ENCODE assay signal across 11 cellular contexts in the genomic region with DNA sequence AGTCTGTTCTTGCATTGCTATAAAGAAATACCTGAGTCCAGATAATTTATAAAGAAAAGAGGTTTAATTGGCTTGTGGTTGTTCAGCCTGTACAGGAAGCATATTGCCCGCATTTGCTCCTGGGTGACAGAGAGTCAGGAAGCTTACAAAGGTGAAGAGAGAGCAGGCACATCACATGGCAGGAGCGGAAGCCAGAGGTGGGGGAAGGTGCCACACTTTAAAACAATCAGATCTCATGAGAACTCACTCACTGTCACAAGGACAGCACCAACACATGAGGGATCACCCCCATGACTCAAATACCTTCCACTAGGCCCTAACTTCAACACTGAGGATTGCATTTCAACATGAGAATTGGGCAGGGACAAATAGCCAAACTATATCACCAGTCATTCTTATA.
DNase-seq lines count a peak whose midpoint lies in the region; ATAC-seq and TF ChIP-seq lines count a peak whose summit lies in the region.
"Had no signal": no experiment of that assay in that cellular context is flagged by ENCODE, and none has a peak within 500 bp of the region (broad histone marks: within the 10 kb centered on the region; RNA-seq: fewer than 3 reads in every experiment).

No MANE protein-coding gene starts in this region.

- DNase-seq in natural killer cell = no peak
- no peak for DNase-seq in natural killer cell treated with Interleukin-12 subunit alpha and Interleukin-12 subunit beta and Interleukin-15 and Interleukin-18, amount 100 ng/mL, for 72 hours (ENCODE audit: low spot score)
- peak; percentile 22 for DNase-seq in activated T-cell treated with anti-CD3 and anti-CD28 coated beads for 24 hours (ENCODE audit: low read depth)
- DNase-seq in effector CD8-positive, alpha-beta T cell (lab: John Stamatoyannopoulos, UW) = peak; percentile 6
- DNase-seq in mammary epithelial cell = no peak
- no peak for DNase-seq in 8988T
- DNase-seq: esophagus squamous epithelium, hypothalamus, PC-3 had no signal

- no peak overlapping the region for H2AFZ ChIP-seq in mammary epithelial cell (ENCODE audit: low read depth, low read length)

- intact Hi-C loops in natural killer cell (cut with micrococcal nuclease) = no loop called here
- intact Hi-C loops in mammary epithelial cell (cut with micrococcal nuclease) = no loop called here

- H3K27me3 Mint-ChIP-seq in natural killer cell (ENCODE audit: low read depth in 2 of 2) = no peaks in the 10 kb centered on the region
- H3K27me3 Mint-ChIP-seq in natural killer cell treated with Interleukin-12 subunit alpha and Interleukin-12 subunit beta and Interleukin-15 and Interleukin-18, amount 100 ng/mL, for 72 hours = no peaks in the 10 kb centered on the region
- H3K27me3 Mint-ChIP-seq in stimulated activated naive CD8-positive, alpha-beta T cell treated with anti-CD3 and anti-CD28 coated beads, Interleukin-15, Interleukin-2, amounts not matched to agents 100 ng/mL and 50 ng/mL, for 24 hours = no peaks in the 10 kb centered on the region

- H3K27ac ChIP-seq in mammary epithelial cell (ENCODE audit: insufficient read depth, low read depth, low read length) = no peak overlapping the region
- H3K27ac ChIP-seq in gastroesophageal sphincter = no peak overlapping the region
- H3K27ac ChIP-seq: esophagus squamous epithelium had no signal

- H3K4me2 ChIP-seq in mammary epithelial cell (ENCODE audit: insufficient read depth, low read depth, low read length) = no peak overlapping the region

- H3K4me3 Mint-ChIP-seq in natural killer cell = no peak overlapping the region
- no peak overlapping the region for H3K4me3 Mint-ChIP-seq in natural killer cell treated with Interleukin-12 subunit alpha and Interleukin-12 subunit beta and Interleukin-15 and Interleukin-18, amount 100 ng/mL, for 72 hours
- peak overlapping the region; percentile 11 for H3K4me3 Mint-ChIP-seq in stimulated activated naive CD8-positive, alpha-beta T cell treated with anti-CD3 and anti-CD28 coated beads, Interleukin-15, Interleukin-2, amounts not matched to agents 100 ng/mL and 50 ng/mL, for 24 hours

- H3K4me3 ChIP-seq in mammary epithelial cell (replicated peaks in 1 of 3; ENCODE audit: insufficient read depth in 1 of 3, low read depth in 2 of 3, low read length in 3 of 3) = no peak overlapping the region
- H3K4me3 ChIP-seq in gastroesophageal sphincter = no peak overlapping the region
- H3K4me3 ChIP-seq: esophagus squamous epithelium had no signal

- no peaks in the 10 kb centered on the region for H4K20me1 ChIP-seq in mammary epithelial cell (ENCODE audit: insufficient read depth, low read length)

- H3K79me2 ChIP-seq in mammary epithelial cell (ENCODE audit: insufficient read depth, low read length) = no peaks in the 10 kb centered on the region

- H3K27me3 ChIP-seq in mammary epithelial cell (ENCODE audit: insufficient read depth, low read length) = no peaks in the 10 kb centered on the region
- no peaks in the 10 kb centered on the region for H3K27me3 ChIP-seq in gastroesophageal sphincter
- H3K27me3 ChIP-seq: esophagus squamous epithelium had no signal

- WGBS in mammary epithelial cell (ENCODE audit: low coverage, missing lambda C conversion rate) = 100% methylated on average over 2 of the region's 2 CpGs
- 79 to 94% methylated on average over 2 of the region's 2 CpGs for WGBS in gastroesophageal sphincter (ENCODE audit: low coverage in 1 of 2), 2 donors

- peaks cover 10 to 17% of the 10 kb centered on the region in 2 donors for H3K4me1 Mint-ChIP-seq in natural killer cell
- peaks cover 4 to 5% of the 10 kb centered on the region in 2 donors for H3K4me1 Mint-ChIP-seq in natural killer cell treated with Interleukin-12 subunit alpha and Interleukin-12 subunit beta and Interleukin-15 and Interleukin-18, amount 100 ng/mL, for 72 hours (ENCODE audit: low read depth in 2 of 2)
- peaks cover 77% of the 10 kb centered on the region for H3K4me1 Mint-ChIP-seq in stimulated activated naive CD8-positive, alpha-beta T cell treated with anti-CD3 and anti-CD28 coated beads, Interleukin-15, Interleukin-2, amounts not matched to agents 100 ng/mL and 50 ng/mL, for 24 hours (ENCODE audit: low read depth)

- H3K9me3 Mint-ChIP-seq in natural killer cell = peaks cover 0 to 4% of the 10 kb centered on the region in 2 donors
- no peaks in the 10 kb centered on the region for H3K9me3 Mint-ChIP-seq in natural killer cell treated with Interleukin-12 subunit alpha and Interleukin-12 subunit beta and Interleukin-15 and Interleukin-18, amount 100 ng/mL, for 72 hours
- peaks cover under 1% of the 10 kb centered on the region for H3K9me3 Mint-ChIP-seq in stimulated activated naive CD8-positive, alpha-beta T cell treated with anti-CD3 and anti-CD28 coated beads, Interleukin-15, Interleukin-2, amounts not matched to agents 100 ng/mL and 50 ng/mL, for 24 hours

- TF ChIP-seq CTCF in natural killer cell (IDR thresholded peaks at IDR 0.05) (no peak), mammary epithelial cell (conservative IDR thresholded peaks at IDR 0.05 in 1 of 2, IDR thresholded peaks at IDR 0.05 in 1 of 2; ENCODE audit: extremely low read depth in 1 of 2, insufficient read depth in 1 of 2, low read depth in 1 of 2, low read length in 2 of 2) (no peak), gastroesophageal sphincter (IDR thresholded peaks at IDR 0.05) (no peak)

- no peaks in the 10 kb centered on the region for H3K36me3 Mint-ChIP-seq in natural killer cell
- no peaks in the 10 kb centered on the region for H3K36me3 Mint-ChIP-seq in natural killer cell treated with Interleukin-12 subunit alpha and Interleukin-12 subunit beta and Interleukin-15 and Interleukin-18, amount 100 ng/mL, for 72 hours
- H3K36me3 Mint-ChIP-seq in stimulated activated naive CD8-positive, alpha-beta T cell treated with anti-CD3 and anti-CD28 coated beads, Interleukin-15, Interleukin-2, amounts not matched to agents 100 ng/mL and 50 ng/mL, for 24 hours (ENCODE audit: low read depth) = peaks cover 9% of the 10 kb centered on the region

- peak overlapping the region; percentile 54 to 68 for H3K27ac Mint-ChIP-seq in natural killer cell
- peak overlapping the region in 1 of 2 donors; percentile 38 for H3K27ac Mint-ChIP-seq in natural killer cell treated with Interleukin-12 subunit alpha and Interleukin-12 subunit beta and Interleukin-15 and Interleukin-18, amount 100 ng/mL, for 72 hours
- peak overlapping the region; percentile 98 for H3K27ac Mint-ChIP-seq in stimulated activated naive CD8-positive, alpha-beta T cell treated with anti-CD3 and anti-CD28 coated beads, Interleukin-15, Interleukin-2, amounts not matched to agents 100 ng/mL and 50 ng/mL, for 24 hours

- no peaks in the 10 kb centered on the region for H3K36me3 ChIP-seq in mammary epithelial cell (ENCODE audit: insufficient read depth, low read length)
- no peaks in the 10 kb centered on the region for H3K36me3 ChIP-seq in gastroesophageal sphincter
- H3K36me3 ChIP-seq: esophagus squamous epithelium had no signal

- H3K9ac ChIP-seq in mammary epithelial cell (ENCODE audit: insufficient read depth, low read length) = no peak overlapping the region

- no peaks in the 10 kb centered on the region for H3K9me3 ChIP-seq in mammary epithelial cell (replicated peaks; ENCODE audit: insufficient read depth, low read length)
- H3K9me3 ChIP-seq in gastroesophageal sphincter = no peaks in the 10 kb centered on the region
- H3K9me3 ChIP-seq: esophagus squamous epithelium had no signal

- in situ Hi-C loops in mammary epithelial cell (cut with MboI; ENCODE audit: low sequenced_read_pairs in 2 of 2) = no loop called here

- H3K4me1 ChIP-seq in mammary epithelial cell (ENCODE audit: insufficient read depth, low read length) = peaks cover 15% of the 10 kb centered on the region
- H3K4me1 ChIP-seq in gastroesophageal sphincter = no peaks in the 10 kb centered on the region
- H3K4me1 ChIP-seq: esophagus squamous epithelium had no signal

- no peak for TF ChIP-seq EP300 in gastroesophageal sphincter (IDR thresholded peaks at IDR 0.05)

- ATAC-seq in natural killer cell (peak; percentile 32 to 53 (median 49)), gastroesophageal sphincter (no peak)
- ATAC-seq in natural killer cell treated with Interleukin-12 subunit alpha and Interleukin-12 subunit beta and Interleukin-15 and Interleukin-18, amount 100 ng/mL, for 72 hours = no peak

- dilution Hi-C loops in mammary epithelial cell (cut with HindIII; ENCODE audit: low sequenced_read_pairs) = no loop called here

- CTCF ChIA-PET in mammary epithelial cell (lab: Charles Lee; ENCODE audit: low non-redundant PET) = no interaction called here

- BruUV-seq in mammary epithelial cell (replicated peaks; lab: Mats Ljungman, UMichigan) = no TSS peak

- no peak for TF ChIP-seq POLR2A in gastroesophageal sphincter (IDR thresholded peaks at IDR 0.05)

Comparison
In these comparisons a context has a peak if more than half of its experiments do, and no peak if none do; other contexts are left out.
1. ATAC-seq: peak in natural killer cell (3 of 3); none in natural killer cell treated with Interleukin-12 subunit alpha and Interleukin-12 subunit beta and Interleukin-15 and Interleukin-18, amount 100 ng/mL, for 72 hours (0 of 2) and gastroesophageal sphincter (single experiment).
2. DNase-seq: peak in activated T-cell treated with anti-CD3 and anti-CD28 coated beads for 24 hours (single experiment) and effector CD8-positive, alpha-beta T cell (single experiment); none in natural killer cell (single experiment), natural killer cell treated with Interleukin-12 subunit alpha and Interleukin-12 subunit beta and Interleukin-15 and Interleukin-18, amount 100 ng/mL, for 72 hours (single experiment), mammary epithelial cell (single experiment) and 8988T (single experiment).